16 cellular contexts compared by ENCODE assay signal in genomic region chrY:7654985-7655384, GRCh38.
DNase-seq lines count a peak whose midpoint lies in the region; ATAC-seq and TF ChIP-seq lines count a peak whose summit lies in the region.
"Had no signal": no experiment of that assay in that cellular context is flagged by ENCODE, and none has a peak within 500 bp of the region (broad histone marks: within the 10 kb centered on the region; RNA-seq: fewer than 3 reads in every experiment).

No MANE protein-coding gene starts in this region.

- no peak overlapping the region for H2AFZ ChIP-seq in OCI-LY3 (ENCODE audit: low read depth, low read length)

- H3K9me3 ChIP-seq in OCI-LY3 (ENCODE audit: insufficient read depth, low read length): no peaks in the 10 kb centered on the region
- H3K9me3 ChIP-seq: BLaER1 treated with 17β-estradiol and CSF1 and Interleukin-3, amounts not matched to agents 10 nM and 100 nM had no signal

- peaks cover 47% of the 10 kb centered on the region for H3K4me1 ChIP-seq in OCI-LY3 (ENCODE audit: low read length)
- H3K4me1 ChIP-seq: BLaER1 treated with 17β-estradiol and CSF1 and Interleukin-3, amounts not matched to agents 10 nM and 100 nM had no signal

- H3K9ac ChIP-seq in OCI-LY3 (ENCODE audit: low read length): peak overlapping the region; percentile 17; the same call in 1 of the 2 replicates
- H3K9ac ChIP-seq: BLaER1 treated with 17β-estradiol and CSF1 and Interleukin-3, amounts not matched to agents 10 nM and 100 nM had no signal

- TF ChIP-seq CTCF in OCI-LY3 (IDR thresholded peaks at IDR 0.05; ENCODE audit: low read depth, low read length): no peak

- peak overlapping the region; percentile 53 for H3K4me2 ChIP-seq in OCI-LY3 (ENCODE audit: low read length)
- H3K4me2 ChIP-seq: BLaER1 treated with 17β-estradiol and CSF1 and Interleukin-3, amounts not matched to agents 10 nM and 100 nM had no signal

- no peaks in the 10 kb centered on the region for H4K20me1 ChIP-seq in OCI-LY3 (ENCODE audit: insufficient read depth, low read length)
- H4K20me1 ChIP-seq: BLaER1 treated with 17β-estradiol and CSF1 and Interleukin-3, amounts not matched to agents 10 nM and 100 nM had no signal

- H3K36me3 ChIP-seq in OCI-LY3 (replicated peaks; ENCODE audit: low read depth, low read length): no peaks in the 10 kb centered on the region
- H3K36me3 ChIP-seq: BLaER1 treated with 17β-estradiol and CSF1 and Interleukin-3, amounts not matched to agents 10 nM and 100 nM had no signal

- ATAC-seq in GM18868 (IDR thresholded peaks at IDR 0.05; ENCODE audit: unreplicated experiment) (peak; percentile 94), HG02798 (IDR thresholded peaks at IDR 0.05; ENCODE audit: poor library complexity, unreplicated experiment) (peak; percentile 47), HG03066 (IDR thresholded peaks at IDR 0.05; ENCODE audit: low read depth, unreplicated experiment) (peak; percentile 72), GM18511 (IDR thresholded peaks at IDR 0.05; ENCODE audit: unreplicated experiment) (no peak), GM18873 (IDR thresholded peaks at IDR 0.05; ENCODE audit: low FRiP score, unreplicated experiment) (no peak)
- ATAC-seq: CD8-positive, alpha-beta T cell; K562 had no signal

- H3K4me3 ChIP-seq in OCI-LY3 (ENCODE audit: low read length): 0 out of 2 replicates have a peak overlapping the region, but pooled peaks have one; percentile 16
- H3K4me3 ChIP-seq: BLaER1 treated with 17β-estradiol and CSF1 and Interleukin-3, amounts not matched to agents 10 nM and 100 nM; K562 had no signal

- no peaks in the 10 kb centered on the region for H3K79me2 ChIP-seq in OCI-LY3 (ENCODE audit: low read length)

- H3K27me3 ChIP-seq in OCI-LY3 (ENCODE audit: low read depth, low read length): no peaks in the 10 kb centered on the region
- H3K27me3 ChIP-seq: BLaER1 treated with 17β-estradiol and CSF1 and Interleukin-3, amounts not matched to agents 10 nM and 100 nM had no signal

- H3K27ac ChIP-seq in OCI-LY3 (ENCODE audit: low read length): peak overlapping the region; percentile 82
- H3K27ac ChIP-seq: BLaER1 treated with 17β-estradiol and CSF1 and Interleukin-3, amounts not matched to agents 10 nM and 100 nM had no signal

- DNase-seq in RPMI8226 (no peak), NCI-H2107 (lab: John Stamatoyannopoulos, UW) (no peak)
- DNase-seq: Calu3; CD8-positive, alpha-beta T cell; DMS79 treated with DMSO at 0.1 percent for 48 hours; GF-D8; H9; IMR-90 had no signal

Comparison
In these comparisons a context has a peak if more than half of its experiments do, and no peak if none do; other contexts are left out.
1. ATAC-seq: peak in GM18868 (single experiment), HG02798 (single experiment) and HG03066 (single experiment); none in GM18511 (single experiment) and GM18873 (single experiment).